In genomic region chr5:114782869-114783268, GRCh38 we compare ENCODE assay signal across 15 cellular contexts.
A peak's percentile ranks its signal among the peaks of the same experiment; 100 is the strongest.
DNase-seq lines count a peak whose midpoint lies in the region; ATAC-seq and TF ChIP-seq lines count a peak whose summit lies in the region.
"Had no signal": no experiment of that assay in that cellular context is flagged by ENCODE, and none has a peak within 500 bp of the region (broad histone marks: within the 10 kb centered on the region; RNA-seq: fewer than 3 reads in every experiment).

No MANE protein-coding gene starts in this region.

- no peak for TF ChIP-seq POLR2A in GM18505 (IDR thresholded peaks at IDR 0.05; ENCODE audit: borderline replicate concordance, extremely low read depth, insufficient read depth, insufficient read length)

- H3K4me2 ChIP-seq in hepatocyte, result no peak overlapping the region

- no peaks in the 10 kb centered on the region for H3K36me3 ChIP-seq in MG63
- no peaks in the 10 kb centered on the region for H3K36me3 ChIP-seq in endodermal cell (ENCODE audit: control insufficient read depth, insufficient read depth, low read length)
- no peaks in the 10 kb centered on the region for H3K36me3 ChIP-seq in tibial artery
- H3K36me3 ChIP-seq in hepatocyte (replicated peaks; ENCODE audit: insufficient read depth, low read depth), result no peaks in the 10 kb centered on the region
- H3K36me3 ChIP-seq: ascending aorta had no signal

- intact Hi-C loops in tibial artery (cut with DNase I; ENCODE audit: low total_unique reads), result no loop called here

- H3K9ac ChIP-seq in endodermal cell (ENCODE audit: extremely low read depth, low read length, poor library complexity, severe bottlenecking), result no peak overlapping the region

- H3K9me2 ChIP-seq in hepatocyte (replicated peaks; ENCODE audit: insufficient read depth), result no peaks in the 10 kb centered on the region

- WGBS in endodermal cell (ENCODE audit: insufficient coverage in 1 of 2, insufficient read length in 1 of 2), 2 experiments, result 73 to 96% methylated on average over 3 to 8 of the region's 8 CpGs
- 88% methylated on average over 8 of the region's 8 CpGs for WGBS in hepatocyte (ENCODE audit: low lambda C conversion rate, missing lambda C conversion rate)

- no peaks in the 10 kb centered on the region for H3K27me3 Mint-ChIP-seq in endodermal cell (ENCODE audit: insufficient read depth)
- H3K27me3 Mint-ChIP-seq: CD4-positive, CD25-positive, alpha-beta regulatory T cell had no signal

- H3K9me3 ChIP-seq in MG63, result 0 out of 2 replicates have a peak, but pooled peaks cover 1% of the 10 kb centered on the region
- H3K9me3 ChIP-seq in endodermal cell (ENCODE audit: control insufficient read depth, low read length), result no peaks in the 10 kb centered on the region
- no peaks in the 10 kb centered on the region for H3K9me3 ChIP-seq in tibial artery
- H3K9me3 ChIP-seq in hepatocyte (ENCODE audit: low read depth), result no peaks in the 10 kb centered on the region
- H3K9me3 ChIP-seq: ascending aorta had no signal

- H4K20me1 ChIP-seq in hepatocyte (ENCODE audit: insufficient read depth, poor library complexity, severe bottlenecking), result no peaks in the 10 kb centered on the region

- H3K4me3 ChIP-seq in MG63, result no peak overlapping the region
- H3K4me3 ChIP-seq in endodermal cell (ENCODE audit: low read length), result no peak overlapping the region
- H3K4me3 ChIP-seq in tibial artery, result no peak overlapping the region
- no peak overlapping the region for H3K4me3 ChIP-seq in hepatocyte
- H3K4me3 ChIP-seq: ascending aorta had no signal

- H3K9me3 Mint-ChIP-seq in endodermal cell, result no peaks in the 10 kb centered on the region

- peaks cover 10% of the 10 kb centered on the region for H3K4me1 Mint-ChIP-seq in endodermal cell
- H3K4me1 Mint-ChIP-seq: CD4-positive, CD25-positive, alpha-beta regulatory T cell had no signal

- ATAC-seq in left lobe of liver, result peak; percentile 67
- ATAC-seq in HG03460 (IDR thresholded peaks at IDR 0.05; ENCODE audit: unreplicated experiment), result no peak
- ATAC-seq in GM18505 (IDR thresholded peaks at IDR 0.05; ENCODE audit: unreplicated experiment), result no peak

- no peak overlapping the region for H3K4me3 Mint-ChIP-seq in endodermal cell
- H3K4me3 Mint-ChIP-seq: CD4-positive, CD25-positive, alpha-beta regulatory T cell had no signal

- no peaks in the 10 kb centered on the region for H3K36me3 Mint-ChIP-seq in endodermal cell (ENCODE audit: low read depth)
- H3K36me3 Mint-ChIP-seq: CD4-positive, CD25-positive, alpha-beta regulatory T cell had no signal

- H3K4me1 ChIP-seq in endodermal cell (ENCODE audit: control insufficient read depth, insufficient read depth, low read length) (peaks cover 4% of the 10 kb centered on the region), tibial artery (no peaks in the 10 kb centered on the region), hepatocyte (ENCODE audit: insufficient read depth) (no peaks in the 10 kb centered on the region)
- H3K4me1 ChIP-seq: ascending aorta had no signal

- TF ChIP-seq CTCF in endodermal cell (conservative IDR thresholded peaks at IDR 0.05), result peak; percentile 71
- no peak for TF ChIP-seq CTCF in tibial artery (IDR thresholded peaks at IDR 0.05)
- TF ChIP-seq CTCF in hepatocyte (IDR thresholded peaks at IDR 0.05; ENCODE audit: poor library complexity), result no peak

- no peaks in the 10 kb centered on the region for H3K79me2 ChIP-seq in hepatocyte

- no peak overlapping the region for H3K27ac ChIP-seq in endodermal cell (ENCODE audit: low read depth, low read length)
- H3K27ac ChIP-seq in tibial artery, result no peak overlapping the region
- no peak overlapping the region for H3K27ac ChIP-seq in hepatocyte
- H3K27ac ChIP-seq: ascending aorta had no signal

- no peak overlapping the region for H2AFZ ChIP-seq in hepatocyte

- DNase-seq in MG63 (peak; percentile 76), endodermal cell (peak; percentile 86), left lobe of liver (ENCODE audit: low spot score) (no peak), tibial artery (peak; percentile 55 to 67), hepatocyte (ENCODE audit: low spot score) (no peak)
- DNase-seq: activated CD4-positive, alpha-beta T cell treated with anti-CD3 and anti-CD28 coated beads, Interleukin-2, amount 50 U/mL, for 4 hours; CD4-positive, CD25-positive, alpha-beta regulatory T cell; kidney; NCI-H1436 treated with DMSO at 0.1 percent for 48 hours; NCI-H748 treated with DMSO at 0.1 percent for 48 hours; stimulated activated CD4-positive, alpha-beta T cell treated with anti-CD3 and anti-CD28 coated beads, Interleukin-4, amount 100 ng/mL, for 1 hour; T-helper 9 cell had no signal

- H3K27me3 ChIP-seq in MG63 (no peaks in the 10 kb centered on the region), endodermal cell (ENCODE audit: control insufficient read depth, insufficient read depth, low read length, poor library complexity, severe bottlenecking) (no peaks in the 10 kb centered on the region), tibial artery (no peaks in the 10 kb centered on the region), hepatocyte (no peaks in the 10 kb centered on the region)
- H3K27me3 ChIP-seq: ascending aorta had no signal

- no peak overlapping the region for H3K27ac Mint-ChIP-seq in endodermal cell
- H3K27ac Mint-ChIP-seq: CD4-positive, CD25-positive, alpha-beta regulatory T cell had no signal

Comparison
In these comparisons a context has a peak if more than half of its experiments do, and no peak if none do; other contexts are left out.
1. DNase-seq: peak in MG63 (single experiment), endodermal cell (single experiment) and tibial artery (2 of 2); none in left lobe of liver (single experiment) and hepatocyte (single experiment).